ENCODE assay signal across 8 cellular contexts in genomic region chr14:34930591-34931069, GRCh38. TPM values are rescaled to one million over a fixed set of nuclear protein-coding genes. Genes with fewer than 3 reads are reported as not detected.
DNase-seq lines count a peak whose midpoint lies in the region; ATAC-seq lines count a peak whose summit lies in the region.

No MANE protein-coding gene starts in this region.

- POLR2A ChIA-PET in activated CD4-positive, alpha-beta memory T cell treated with anti-CD3 and anti-CD28 coated beads, Interleukin-2, amount 10 ng/mL, durations not matched to agents 7 days and 5 days (lab: Charles Lee), result interaction anchor here (0.7 to 2.4 kb wide), 10 partner anchors 9 to 474 kb away, joined by 3 to 34 read pairs (median 5); partner anchors contain the start of genes BAZ1A, FAM177A1, NFKBIA and SRP54

- H3K27me3 Mint-ChIP-seq in activated T-cell treated with anti-CD3 and anti-CD28 coated beads, Interleukin-2, amount 50 U/mL, for 24 hours, result no peaks in the 10 kb centered on the region
- H3K27me3 Mint-ChIP-seq in activated CD4-positive, alpha-beta memory T cell treated with anti-CD3 and anti-CD28 coated beads, Interleukin-2, amount 10 ng/mL, durations not matched to agents 7 days and 5 days, result no peaks in the 10 kb centered on the region
- H3K27me3 Mint-ChIP-seq in stimulated activated naive B cell treated with anti-CD40 and anti-IgM and Interleukin-4, amounts not matched to agents 10 μg/mL and 1 μg/mL and 100 μg/mL, for 72 hours, result no peaks in the 10 kb centered on the region

- ATAC-seq in HG02759 (IDR thresholded peaks at IDR 0.05; ENCODE audit: unreplicated experiment), result peak; percentile 55
- ATAC-seq in stimulated activated naive B cell treated with anti-CD40 and anti-IgM and Interleukin-4, amounts not matched to agents 10 μg/mL and 1 μg/mL and 100 μg/mL, for 72 hours (replicated peaks), result peak; percentile 46 to 76

- CTCF ChIA-PET in activated CD4-positive, alpha-beta memory T cell treated with anti-CD3 and anti-CD28 coated beads, Interleukin-2, amount 10 ng/mL, durations not matched to agents 7 days and 5 days (lab: Charles Lee), result interaction anchor here (0.6 to 2.1 kb wide), 3 partner anchors 51 to 483 kb away, joined by 3 to 7 read pairs (median 3); no protein-coding TSS in a partner anchor

- DNase-seq in activated T-cell treated with anti-CD3 and anti-CD28 coated beads, Interleukin-2, amount 50 U/mL, for 24 hours, result no peak
- no peak for DNase-seq in activated T-cell treated with anti-CD3 and anti-CD28 coated beads, Interleukin-2, amount 50 U/mL, for 1 hour
- no peak for DNase-seq in activated CD4-positive, alpha-beta memory T cell treated with anti-CD3 and anti-CD28 coated beads, Interleukin-2, amount 10 ng/mL, durations not matched to agents 7 days and 5 days
- no peak for DNase-seq in stimulated activated naive B cell treated with anti-CD40 and anti-IgM and Interleukin-4, amounts not matched to agents 10 μg/mL and 1 μg/mL and 100 μg/mL, for 72 hours
- DNase-seq in NCI-H82 (lab: John Stamatoyannopoulos, UW) (no peak), 8988T (no peak), NCI-H748 (lab: John Stamatoyannopoulos, UW; ENCODE audit: unreplicated experiment) (no peak)

- H3K4me3 Mint-ChIP-seq in activated T-cell treated with anti-CD3 and anti-CD28 coated beads, Interleukin-2, amount 50 U/mL, for 24 hours, result peak overlapping the region; percentile 60
- peak overlapping the region; percentile 69 for H3K4me3 Mint-ChIP-seq in activated CD4-positive, alpha-beta memory T cell treated with anti-CD3 and anti-CD28 coated beads, Interleukin-2, amount 10 ng/mL, durations not matched to agents 7 days and 5 days
- H3K4me3 Mint-ChIP-seq in stimulated activated naive B cell treated with anti-CD40 and anti-IgM and Interleukin-4, amounts not matched to agents 10 μg/mL and 1 μg/mL and 100 μg/mL, for 72 hours, result no peak overlapping the region

- peak overlapping the region; percentile 99 for H3K27ac Mint-ChIP-seq in activated T-cell treated with anti-CD3 and anti-CD28 coated beads, Interleukin-2, amount 50 U/mL, for 24 hours
- peak overlapping the region; percentile 91 for H3K27ac Mint-ChIP-seq in activated CD4-positive, alpha-beta memory T cell treated with anti-CD3 and anti-CD28 coated beads, Interleukin-2, amount 10 ng/mL, durations not matched to agents 7 days and 5 days
- H3K27ac Mint-ChIP-seq in stimulated activated naive B cell treated with anti-CD40 and anti-IgM and Interleukin-4, amounts not matched to agents 10 μg/mL and 1 μg/mL and 100 μg/mL, for 72 hours, result no peak overlapping the region

- H3K36me3 Mint-ChIP-seq in activated T-cell treated with anti-CD3 and anti-CD28 coated beads, Interleukin-2, amount 50 U/mL, for 24 hours (ENCODE audit: low read depth), result peaks cover 3% of the 10 kb centered on the region
- peaks cover 6% of the 10 kb centered on the region for H3K36me3 Mint-ChIP-seq in activated CD4-positive, alpha-beta memory T cell treated with anti-CD3 and anti-CD28 coated beads, Interleukin-2, amount 10 ng/mL, durations not matched to agents 7 days and 5 days (ENCODE audit: low read depth)
- peaks cover 0 to 3% of the 10 kb centered on the region in 2 donors for H3K36me3 Mint-ChIP-seq in stimulated activated naive B cell treated with anti-CD40 and anti-IgM and Interleukin-4, amounts not matched to agents 10 μg/mL and 1 μg/mL and 100 μg/mL, for 72 hours

- H3K9me3 Mint-ChIP-seq in activated T-cell treated with anti-CD3 and anti-CD28 coated beads, Interleukin-2, amount 50 U/mL, for 24 hours, result no peaks in the 10 kb centered on the region
- H3K9me3 Mint-ChIP-seq in activated CD4-positive, alpha-beta memory T cell treated with anti-CD3 and anti-CD28 coated beads, Interleukin-2, amount 10 ng/mL, durations not matched to agents 7 days and 5 days, result no peaks in the 10 kb centered on the region
- H3K9me3 Mint-ChIP-seq in stimulated activated naive B cell treated with anti-CD40 and anti-IgM and Interleukin-4, amounts not matched to agents 10 μg/mL and 1 μg/mL and 100 μg/mL, for 72 hours, result no peaks in the 10 kb centered on the region

- H3K4me1 Mint-ChIP-seq in activated T-cell treated with anti-CD3 and anti-CD28 coated beads, Interleukin-2, amount 50 U/mL, for 24 hours (ENCODE audit: low read depth), result peaks cover 54% of the 10 kb centered on the region
- H3K4me1 Mint-ChIP-seq in activated CD4-positive, alpha-beta memory T cell treated with anti-CD3 and anti-CD28 coated beads, Interleukin-2, amount 10 ng/mL, durations not matched to agents 7 days and 5 days, result peaks cover 32% of the 10 kb centered on the region
- peaks cover 5 to 12% of the 10 kb centered on the region in 2 donors for H3K4me1 Mint-ChIP-seq in stimulated activated naive B cell treated with anti-CD40 and anti-IgM and Interleukin-4, amounts not matched to agents 10 μg/mL and 1 μg/mL and 100 μg/mL, for 72 hours

RNA-seq across cellular contexts. Expression of gene SRP54, which starts 52.2 kb away (rescaled TPM):
- total RNA-seq in activated CD4-positive, alpha-beta memory T cell treated with anti-CD3 and anti-CD28 coated beads, Interleukin-2, amount 10 ng/mL, durations not matched to agents 7 days and 5 days, result 10 to 100 TPM; 69.4 to 71.2 TPM

RNA-seq across cellular contexts. Expression of gene BAZ1A, which starts 55.5 kb away (rescaled TPM):
- 10 to 100 TPM; 49.8 to 53.1 TPM for total RNA-seq in activated CD4-positive, alpha-beta memory T cell treated with anti-CD3 and anti-CD28 coated beads, Interleukin-2, amount 10 ng/mL, durations not matched to agents 7 days and 5 days

Comparison
In these comparisons a context has a peak if more than half of its experiments do, and no peak if none do; other contexts are left out.
1. H3K4me3 Mint-ChIP-seq: peak in activated T-cell treated with anti-CD3 and anti-CD28 coated beads, Interleukin-2, amount 50 U/mL, for 24 hours (single experiment) and activated CD4-positive, alpha-beta memory T cell treated with anti-CD3 and anti-CD28 coated beads, Interleukin-2, amount 10 ng/mL, durations not matched to agents 7 days and 5 days (single experiment); none in stimulated activated naive B cell treated with anti-CD40 and anti-IgM and Interleukin-4, amounts not matched to agents 10 μg/mL and 1 μg/mL and 100 μg/mL, for 72 hours (0 of 2).